ENCODE assay signal across 16 cellular contexts in genomic region chr20:58231678-58232077, GRCh38. TPM values are rescaled to one million over a fixed set of nuclear protein-coding genes. Genes with fewer than 3 reads are reported as not detected.
DNase-seq lines count a peak whose midpoint lies in the region; ATAC-seq and TF ChIP-seq lines count a peak whose summit lies in the region.
"Had no signal": no experiment of that assay in that cellular context is flagged by ENCODE, and none has a peak within 500 bp of the region (broad histone marks: within the 10 kb centered on the region; RNA-seq: fewer than 3 reads in every experiment).

No MANE protein-coding gene starts in this region.

- intact Hi-C loops in A673 (cut with micrococcal nuclease; ENCODE audit: unreplicated experiment): loop anchor here (10.0 kb wide), 1 partner anchor 623 kb away; the partner anchor contains the start of genes GNAS and GNAS-AS1

- POLR2A ChIA-PET in A673 (lab: Charles Lee; ENCODE audit: low non-redundant PET): no interaction called here

- no peaks in the 10 kb centered on the region for H3K9me3 ChIP-seq in A673 (ENCODE audit: low read depth, low read length, poor library complexity, severe bottlenecking)
- H3K9me3 ChIP-seq: esophagus squamous epithelium had no signal

- H3K27me3 ChIP-seq in A673 (replicated peaks; ENCODE audit: insufficient read depth, low read depth, low read length, poor library complexity): peaks cover 36% of the 10 kb centered on the region

- TF ChIP-seq CTCF in A673 (conservative IDR thresholded peaks at IDR 0.05; ENCODE audit: low read depth, low read length): no peak

- no peaks in the 10 kb centered on the region for H3K36me3 ChIP-seq in A673 (ENCODE audit: insufficient read depth, low read length, poor library complexity, severe bottlenecking)

- H3K4me3 ChIP-seq in A673 (ENCODE audit: low read depth, low read length, poor library complexity, severe bottlenecking): no peak overlapping the region
- H3K4me3 ChIP-seq: coronary artery, esophagus squamous epithelium had no signal

- CTCF ChIA-PET in A673 (lab: Charles Lee): no interaction called here

- H3K4me1 ChIP-seq in A673 (ENCODE audit: insufficient read depth, low read length, poor library complexity, severe bottlenecking): peaks cover 7% of the 10 kb centered on the region

- ATAC-seq in GM18867 (IDR thresholded peaks at IDR 0.05; ENCODE audit: unreplicated experiment) (no peak), GM21423 (IDR thresholded peaks at IDR 0.05; ENCODE audit: unreplicated experiment) (no peak)
- ATAC-seq: left lobe of liver had no signal

- no TSS peak for BruUV-seq in A673 (replicated peaks; lab: Mats Ljungman, UMichigan)

- H3K27ac ChIP-seq in A673 (ENCODE audit: low read depth, low read length, poor library complexity, severe bottlenecking): no peak overlapping the region
- H3K27ac ChIP-seq: coronary artery, esophagus squamous epithelium had no signal

- DNase-seq in A673 (ENCODE audit: low spot score) (peak; percentile 60), DMS53 treated with DMSO at 0.1 percent for 48 hours (lab: John Stamatoyannopoulos, UW; ENCODE audit: unreplicated experiment) (peak; percentile 24), NCI-H2171 treated with DMSO at 0.1 percent for 48 hours (lab: John Stamatoyannopoulos, UW) (peak; percentile 51), cerebellum (ENCODE audit: low spot score) (peak; percentile 14)
- DNase-seq in stimulated activated CD4-positive, alpha-beta T cell treated with anti-CD3 and anti-CD28 coated beads, Interleukin-2, amount 100 ng/mL, for 48 hours: no peak
- DNase-seq: activated CD4-positive, alpha-beta memory T cell treated with anti-CD3 and anti-CD28 coated beads for 36 hours; amniotic stem cell; esophagus squamous epithelium; hippocampal formation; NCI-H1048 had no signal

RNA-seq across cellular contexts. Expression of gene ANKRD60, which starts 3.2 kb away (rescaled TPM):
- total RNA-seq in A673 (2021): not detected in 2 replicates
- total RNA-seq in cerebellum: not detected
- total RNA-seq: activated CD4-positive, alpha-beta memory T cell treated with anti-CD3 and anti-CD28 coated beads for 36 hours; esophagus squamous epithelium; left lobe of liver; progenitor cell of endocrine pancreas; temporal lobe had no signal

Comparison
In these comparisons a context has a peak if more than half of its experiments do, and no peak if none do; other contexts are left out.
1. DNase-seq: peak in A673 (single experiment), DMS53 treated with DMSO at 0.1 percent for 48 hours (single experiment), NCI-H2171 treated with DMSO at 0.1 percent for 48 hours (single experiment) and cerebellum (single experiment); none in stimulated activated CD4-positive, alpha-beta T cell treated with anti-CD3 and anti-CD28 coated beads, Interleukin-2, amount 100 ng/mL, for 48 hours (0 of 2).